ENCODE assay signal across 18 cellular contexts in the genomic region with DNA sequence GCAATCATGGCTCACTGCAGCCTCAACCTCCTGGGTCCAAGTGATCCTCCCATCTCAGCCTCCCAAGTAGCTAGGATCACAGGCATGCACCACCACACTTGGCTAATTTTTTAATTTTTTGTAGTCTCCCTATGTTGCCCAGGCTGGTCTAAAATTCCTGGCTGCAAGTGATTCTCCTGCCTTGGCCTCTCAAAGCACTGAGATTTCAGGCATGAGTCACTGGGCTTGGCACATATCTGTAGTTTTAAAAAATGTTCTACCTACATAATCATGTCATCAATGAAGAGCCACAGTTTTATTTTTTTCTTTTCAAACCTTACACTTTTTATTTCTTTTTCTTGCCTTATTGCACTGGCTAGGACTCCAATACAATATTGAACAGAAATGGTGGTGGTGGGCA. TPM values are rescaled to one million over a fixed set of nuclear protein-coding genes. Genes with fewer than 3 reads are reported as not detected.
"Had no signal": no experiment of that assay in that cellular context is flagged by ENCODE, and none has a peak within 500 bp of the region (broad histone marks: within the 10 kb centered on the region; RNA-seq: fewer than 3 reads in every experiment).

No MANE protein-coding gene starts in this region.

- H3K4me3 ChIP-seq: esophagus squamous epithelium, heart left ventricle, mucosa of descending colon, right atrium auricular region, stomach, thoracic aorta, transverse colon had no signal

- H3K9me3 ChIP-seq: esophagus squamous epithelium, mucosa of descending colon, right atrium auricular region, thoracic aorta had no signal

- H3K36me3 ChIP-seq: esophagus squamous epithelium, heart left ventricle, neutrophil, right atrium auricular region, stomach, thoracic aorta, transverse colon had no signal

- H3K4me1 ChIP-seq: esophagus squamous epithelium, right atrium auricular region, transverse colon had no signal

- ATAC-seq: effector memory CD8-positive, alpha-beta T cell; heart left ventricle; mucosa of descending colon; naive thymus-derived CD8-positive, alpha-beta T cell had no signal

- DNase-seq: effector memory CD8-positive, alpha-beta T cell; esophagus squamous epithelium; heart left ventricle; hippocampal formation; mucosa of descending colon; naive thymus-derived CD8-positive, alpha-beta T cell; posterior cingulate gyrus; small intestine; stimulated activated CD4-positive, alpha-beta T cell treated with anti-CD3 and anti-CD28 coated beads, Interleukin-12 subunit alpha, Interleukin-12 subunit beta, amount 100 ng/mL, for 4 hours; stimulated activated naive CD4-positive, alpha-beta T cell; stomach; substantia nigra; transverse colon had no signal

- H3K27ac ChIP-seq: esophagus squamous epithelium, heart left ventricle, neutrophil, right atrium auricular region, stomach, thoracic aorta, transverse colon had no signal

- H3K27me3 ChIP-seq: right atrium auricular region, stomach had no signal

RNA-seq across cellular contexts. Expression of a gene that starts 33.1 kb away (rescaled TPM):
- polyA plus RNA-seq: naive thymus-derived CD8-positive, alpha-beta T cell had no signal

RNA-seq across cellular contexts. Expression of a gene that starts 39.7 kb away (rescaled TPM):
- total RNA-seq: frontal cortex; heart left ventricle; naive thymus-derived CD8-positive, alpha-beta T cell; right atrium auricular region had no signal
- polyA plus RNA-seq: naive thymus-derived CD8-positive, alpha-beta T cell; neural cell had no signal
